In genomic region chr18:11751305-11752115, GRCh38 we compare ENCODE assay signal across 8 cellular contexts.
A peak's percentile ranks its signal among the peaks of the same experiment; 100 is the strongest.
DNase-seq lines count a peak whose midpoint lies in the region; ATAC-seq, FAIRE-seq and TF ChIP-seq lines count a peak whose summit lies in the region.

No MANE protein-coding gene starts in this region.

- H3K27me3 Mint-ChIP-seq in astrocyte (ENCODE audit: low read depth, unreplicated experiment), result peaks cover 42% of the 10 kb centered on the region
- H3K27me3 Mint-ChIP-seq in progenitor cell of endocrine pancreas, result peaks cover 50% of the 10 kb centered on the region

- H4K20me1 ChIP-seq in astrocyte (ENCODE audit: insufficient read depth, low read length), result no peaks in the 10 kb centered on the region

- FAIRE-seq in astrocyte (lab: Jason Lieb, UNC), result no peak

- H3K4me3 ChIP-seq in astrocyte (ENCODE audit: insufficient read depth, low read depth, low read length), result no peak overlapping the region
- no peak overlapping the region for H3K4me3 ChIP-seq in BE2C (ENCODE audit: low read depth, low read length)

- TF ChIP-seq CTCF in astrocyte (IDR thresholded peaks at IDR 0.05; ENCODE audit: insufficient read depth, low read depth, low read length) (no peak), progenitor cell of endocrine pancreas (IDR thresholded peaks at IDR 0.05; ENCODE audit: unreplicated experiment) (no peak), BE2C (IDR thresholded peaks at IDR 0.05; ENCODE audit: low read depth, low read length) (no peak)

- ATAC-seq in GM21723 (IDR thresholded peaks at IDR 0.05; ENCODE audit: unreplicated experiment) (no peak), HG03342 (IDR thresholded peaks at IDR 0.05; ENCODE audit: unreplicated experiment) (no peak)

- H2AFZ ChIP-seq in astrocyte (ENCODE audit: low read depth, low read length), result peak overlapping the region; percentile 63

- H3K27ac Mint-ChIP-seq in astrocyte (ENCODE audit: unreplicated experiment) (no peak overlapping the region), progenitor cell of endocrine pancreas (no peak overlapping the region)

- peak overlapping the region; percentile 54 for H3K9ac ChIP-seq in ES-I3 (ENCODE audit: low read depth, low read length)
- no peak overlapping the region for H3K9ac ChIP-seq in astrocyte (ENCODE audit: low read length)

- H3K4me3 Mint-ChIP-seq in astrocyte (ENCODE audit: unreplicated experiment) (peak overlapping the region; percentile 50), progenitor cell of endocrine pancreas (ENCODE audit: low read depth) (peak overlapping the region; percentile 64)

- no peaks in the 10 kb centered on the region for H3K36me3 ChIP-seq in ES-I3 (ENCODE audit: insufficient read depth, low read length)
- no peaks in the 10 kb centered on the region for H3K36me3 ChIP-seq in astrocyte (ENCODE audit: insufficient read depth, low read length)
- no peaks in the 10 kb centered on the region for H3K36me3 ChIP-seq in BE2C

- H3K27me3 ChIP-seq in astrocyte (ENCODE audit: insufficient read depth, low read length), result peaks cover 39% of the 10 kb centered on the region
- H3K27me3 ChIP-seq in BE2C, result peaks cover 25% of the 10 kb centered on the region

- no peak overlapping the region for H3K27ac ChIP-seq in astrocyte (ENCODE audit: low read depth, low read length)

- H3K36me3 Mint-ChIP-seq in astrocyte (ENCODE audit: low read depth, unreplicated experiment) (peaks cover 2% of the 10 kb centered on the region), progenitor cell of endocrine pancreas (ENCODE audit: insufficient read depth) (peaks cover 3% of the 10 kb centered on the region)

- H3K9me3 Mint-ChIP-seq in astrocyte (ENCODE audit: unreplicated experiment) (peaks cover 8% of the 10 kb centered on the region), progenitor cell of endocrine pancreas (ENCODE audit: low read depth) (peaks cover 4% of the 10 kb centered on the region)

- DNase-seq in astrocyte (ENCODE audit: low read depth), result no peak
- DNase-seq in iPS DF 19.7 (ENCODE audit: low read depth, low spot score), result peak; percentile 45
- no peak for DNase-seq in progenitor cell of endocrine pancreas (ENCODE audit: low spot score, unreplicated experiment)
- no peak for DNase-seq in BE2C
- no peak for DNase-seq in GF-D8 (lab: John Stamatoyannopoulos, UW)

- H3K9me3 ChIP-seq in ES-I3 (ENCODE audit: control insufficient read depth, insufficient read depth, low read length), result no peaks in the 10 kb centered on the region
- H3K9me3 ChIP-seq in astrocyte (ENCODE audit: insufficient read depth, low read depth, low read length), result no peaks in the 10 kb centered on the region
- H3K9me3 ChIP-seq in BE2C, result no peaks in the 10 kb centered on the region

- H3K4me1 Mint-ChIP-seq in astrocyte (ENCODE audit: low read depth, unreplicated experiment), result no peaks in the 10 kb centered on the region
- peaks cover 7% of the 10 kb centered on the region for H3K4me1 Mint-ChIP-seq in progenitor cell of endocrine pancreas (ENCODE audit: low read depth)

- no peaks in the 10 kb centered on the region for H3K79me2 ChIP-seq in astrocyte (ENCODE audit: insufficient read depth, low read length)

- H3K4me2 ChIP-seq in astrocyte (ENCODE audit: low read length), result peak overlapping the region; percentile 80

- no peaks in the 10 kb centered on the region for H3K4me1 ChIP-seq in ES-I3 (ENCODE audit: insufficient read depth, low read length)
- no peaks in the 10 kb centered on the region for H3K4me1 ChIP-seq in astrocyte (ENCODE audit: insufficient read depth, low read length)
- no peaks in the 10 kb centered on the region for H3K4me1 ChIP-seq in BE2C
